8 cellular contexts compared by ENCODE assay signal in the genomic region with DNA sequence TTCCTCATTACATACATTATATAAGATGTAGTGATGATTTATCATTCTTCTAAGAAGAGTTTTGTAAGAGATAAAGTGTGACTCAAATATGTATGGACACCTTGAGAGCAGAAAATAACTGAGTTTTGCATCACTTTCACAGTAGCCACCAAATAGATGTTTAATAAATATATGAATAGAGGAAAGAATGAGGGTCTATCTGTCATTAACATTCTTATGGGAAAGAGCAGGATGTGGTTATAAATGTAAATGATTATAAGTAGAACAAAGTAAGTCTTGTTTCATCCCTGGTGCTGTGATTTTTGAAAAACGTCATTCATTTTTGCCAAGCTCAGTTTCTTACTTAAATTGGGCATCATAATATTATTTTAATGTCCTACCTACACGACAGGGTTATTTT. TPM values are rescaled to one million over a fixed set of nuclear protein-coding genes. Genes with fewer than 3 reads are reported as not detected.
"Had no signal": no experiment of that assay in that cellular context is flagged by ENCODE, and none has a peak within 500 bp of the region (broad histone marks: within the 10 kb centered on the region; RNA-seq: fewer than 3 reads in every experiment).

No MANE protein-coding gene starts in this region.

- H3K27ac Mint-ChIP-seq: IgD-negative memory B cell had no signal

- H3K27me3 Mint-ChIP-seq: IgD-negative memory B cell had no signal

- H3K36me3 Mint-ChIP-seq: IgD-negative memory B cell had no signal

- DNase-seq: GM23248, GOT3, H7, KBM-7 had no signal

- H3K4me3 Mint-ChIP-seq: IgD-negative memory B cell had no signal

- H3K4me3 ChIP-seq: GM23248, HAP-1 had no signal

RNA-seq across cellular contexts. Expression of a gene that starts 29.2 kb away (rescaled TPM):
- total RNA-seq: GM23248, H7, HepG2, HT1080 had no signal
- polyA plus RNA-seq: GM23248, HepG2, IgD-negative memory B cell had no signal
